23 cellular contexts compared by ENCODE assay signal in the genomic region with DNA sequence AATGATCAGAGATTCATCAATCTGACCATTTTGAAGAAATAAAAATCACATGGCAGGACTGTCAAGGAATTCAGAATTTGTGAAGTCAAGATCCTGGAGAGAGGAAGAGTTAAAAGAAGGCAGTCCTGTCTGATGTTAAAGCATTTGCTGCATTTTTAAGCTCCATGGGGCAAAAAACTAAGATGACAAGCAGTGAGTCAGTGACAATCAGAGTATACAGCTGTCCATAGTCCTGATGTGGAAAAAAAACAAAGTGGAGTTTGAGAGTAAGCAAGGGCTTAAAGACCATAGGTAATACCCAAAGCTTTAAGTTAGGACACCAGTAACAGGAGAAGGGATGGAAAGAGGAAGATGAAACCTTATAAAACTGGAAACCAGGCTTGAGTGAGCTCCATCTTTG.
"Had no signal": no experiment of that assay in that cellular context is flagged by ENCODE, and none has a peak within 500 bp of the region (broad histone marks: within the 10 kb centered on the region; RNA-seq: fewer than 3 reads in every experiment).

No MANE protein-coding gene starts in this region.

- H3K27me3 ChIP-seq: dorsolateral prefrontal cortex, gastroesophageal sphincter, transverse colon had no signal

- H3K27me3 Mint-ChIP-seq: memory B cell; stimulated activated naive B cell treated with anti-CD40 and anti-IgM and Interleukin-4, amounts not matched to agents 10 μg/mL and 1 μg/mL and 100 μg/mL, for 72 hours; stimulated activated naive CD8-positive, alpha-beta T cell treated with anti-CD3 and anti-CD28 coated beads, Interleukin-15, amount 100 ng/mL, for 72 hours had no signal

- H3K4me3 ChIP-seq: dorsolateral prefrontal cortex, gastroesophageal sphincter, left ventricle myocardium inferior, lower lobe of right lung, skin epidermis, thoracic aorta, transverse colon had no signal

- H3K9me3 ChIP-seq: gastroesophageal sphincter, left ventricle myocardium inferior, lower lobe of right lung, thoracic aorta, transverse colon had no signal

- H3K9me3 Mint-ChIP-seq: memory B cell; stimulated activated naive B cell treated with anti-CD40 and anti-IgM and Interleukin-4, amounts not matched to agents 10 μg/mL and 1 μg/mL and 100 μg/mL, for 72 hours had no signal

- H3K4me3 Mint-ChIP-seq: memory B cell; mesothelial cell of epicardium; natural killer cell; neural crest cell; stimulated activated naive B cell treated with anti-CD40 and anti-IgM and Interleukin-4, amounts not matched to agents 10 μg/mL and 1 μg/mL and 100 μg/mL, for 72 hours; stimulated activated naive CD8-positive, alpha-beta T cell treated with anti-CD3 and anti-CD28 coated beads, Interleukin-15, amount 100 ng/mL, for 72 hours had no signal

- H3K4me1 Mint-ChIP-seq: memory B cell; mesothelial cell of epicardium; natural killer cell; neural crest cell; stimulated activated naive B cell treated with anti-CD40 and anti-IgM and Interleukin-4, amounts not matched to agents 10 μg/mL and 1 μg/mL and 100 μg/mL, for 72 hours; stimulated activated naive CD8-positive, alpha-beta T cell treated with anti-CD3 and anti-CD28 coated beads, Interleukin-15, amount 100 ng/mL, for 72 hours had no signal

- ATAC-seq: esophagus mucosa; gastroesophageal sphincter; left cardiac atrium; lower lobe of right lung; natural killer cell; sciatic nerve; stimulated activated naive B cell treated with anti-CD40 and anti-IgM and Interleukin-4, amounts not matched to agents 10 μg/mL and 1 μg/mL and 100 μg/mL, for 72 hours; stimulated activated naive CD8-positive, alpha-beta T cell treated with anti-CD3 and anti-CD28 coated beads, Interleukin-15, amount 100 ng/mL, for 72 hours had no signal

- H3K4me1 ChIP-seq: gastroesophageal sphincter, left ventricle myocardium inferior, lower lobe of right lung, transverse colon had no signal

- DNase-seq: cortex of kidney; dorsolateral prefrontal cortex; effector CD8-positive, alpha-beta T cell; foreskin fibroblast; glutamatergic neuron; left cardiac atrium; left ventricle myocardium inferior; lower lobe of right lung; natural killer cell; posterior cingulate gyrus; stimulated activated CD4-positive, alpha-beta T cell treated with anti-CD3 and anti-CD28 coated beads, Interleukin-2, amount 100 ng/mL, for 24 hours; stimulated activated CD4-positive, alpha-beta T cell treated with anti-CD3 and anti-CD28 coated beads, Interleukin-4, amount 100 ng/mL, for 4 hours; stimulated activated naive B cell treated with anti-CD40 and anti-IgM and Interleukin-4, amounts not matched to agents 10 μg/mL and 1 μg/mL and 100 μg/mL, for 72 hours; stimulated activated naive CD8-positive, alpha-beta T cell treated with anti-CD3 and anti-CD28 coated beads, Interleukin-15, amount 100 ng/mL, for 72 hours; transverse colon had no signal

- H3K36me3 ChIP-seq: gastroesophageal sphincter, left ventricle myocardium inferior, lower lobe of right lung, thoracic aorta, transverse colon had no signal

- H3K36me3 Mint-ChIP-seq: memory B cell; mesothelial cell of epicardium; natural killer cell; stimulated activated naive B cell treated with anti-CD40 and anti-IgM and Interleukin-4, amounts not matched to agents 10 μg/mL and 1 μg/mL and 100 μg/mL, for 72 hours had no signal

- H3K27ac ChIP-seq: dorsolateral prefrontal cortex, gastroesophageal sphincter, left ventricle myocardium inferior, lower lobe of right lung, thoracic aorta, transverse colon had no signal

- H3K27ac Mint-ChIP-seq: memory B cell; mesothelial cell of epicardium; natural killer cell; stimulated activated naive B cell treated with anti-CD40 and anti-IgM and Interleukin-4, amounts not matched to agents 10 μg/mL and 1 μg/mL and 100 μg/mL, for 72 hours; stimulated activated naive CD8-positive, alpha-beta T cell treated with anti-CD3 and anti-CD28 coated beads, Interleukin-15, amount 100 ng/mL, for 72 hours had no signal
